ENCODE assay signal across 8 cellular contexts in genomic region chr17:63842540-63843386, GRCh38. TPM values are rescaled to one million over a fixed set of nuclear protein-coding genes. Genes with fewer than 3 reads are reported as not detected.
A peak's percentile ranks its signal among the peaks of the same experiment; 100 is the strongest.
DNase-seq lines count a peak whose midpoint lies in the region; ATAC-seq and TF ChIP-seq lines count a peak whose summit lies in the region.

TSS of gene SMARCD2 (minus strand) at chr17:63842685. CDS start at chr17:63842674, 11 bp downstream.

- no peak within 1 kb of the TSS for H3K4me3 ChIP-seq in KMS-11 (IDR thresholded peaks at IDR 0.05; ENCODE audit: insufficient read depth, low read depth, low read length)
- peak within 1 kb of the TSS; percentile 78 to 82 for H3K4me3 ChIP-seq in Panc1 (ENCODE audit: low read depth in 2 of 2, low read length in 2 of 2)
- peak within 1 kb of the TSS; percentile 88 to 93 for H3K4me3 ChIP-seq in muscle layer of duodenum (ENCODE audit: low read depth in 1 of 2, low read length in 2 of 2)

- H3K27ac ChIP-seq in KMS-11 (peak within 1 kb of the TSS; percentile 65), Panc1 (ENCODE audit: low read length) (peak within 1 kb of the TSS; percentile 86), muscle layer of duodenum (ENCODE audit: low read length) (peak within 1 kb of the TSS; percentile 84)

- peaks cover 38% of the 10 kb centered on the region for H3K4me1 ChIP-seq in KMS-11 (ENCODE audit: low read depth, poor library complexity, severe bottlenecking)
- peaks cover 31% of the 10 kb centered on the region for H3K4me1 ChIP-seq in Panc1 (ENCODE audit: control insufficient read depth, insufficient read depth, low read length)
- H3K4me1 ChIP-seq in muscle layer of duodenum (ENCODE audit: control insufficient read depth in 1 of 2, insufficient read depth in 2 of 2, low read length in 2 of 2), result peaks cover 11 to 48% of the 10 kb centered on the region in 2 donors

- in situ Hi-C loops in Panc1 (cut with HindIII; ENCODE audit: low pct_unique_long_range_greater_than_20kb, low sequenced_read_pairs), result no loop called here

- ATAC-seq in GM21737 (IDR thresholded peaks at IDR 0.05; ENCODE audit: unreplicated experiment) (peak; percentile 71), Panc1 (peak; percentile 93), esophagus mucosa (peak; percentile 92)

- DNase-seq in DMS53 (lab: John Stamatoyannopoulos, UW), result peak; percentile 100
- DNase-seq in Panc1 (ENCODE audit: low read depth, low spot score), result peak; percentile 77
- DNase-seq in activated T-cell treated with anti-CD3 and anti-CD28 coated beads, Interleukin-2, amount 50 U/mL, for 48 hours, result peak; percentile 99
- peak; percentile 98 for DNase-seq in stimulated activated CD8-positive, alpha-beta memory T cell treated with anti-CD3 and anti-CD28 coated beads, Interleukin-7, amount 100 ng/mL, for 4 hours (ENCODE audit: low read depth in 2 of 2)

- H3K9me3 ChIP-seq in Panc1 (ENCODE audit: control insufficient read depth, insufficient read depth, low read depth, low read length) (no peaks in the 10 kb centered on the region), muscle layer of duodenum (ENCODE audit: control insufficient read depth in 1 of 2, low read length in 2 of 2) (no peaks in the 10 kb centered on the region)

- BruUV-seq in Panc1 (replicated peaks; lab: Mats Ljungman, UMichigan), result TSS peak; percentile 89

- H3K79me2 ChIP-seq in KMS-11 (ENCODE audit: insufficient read depth, low read depth), result peaks cover 45% of the 10 kb centered on the region

- POLR2A ChIA-PET in Panc1 (lab: Charles Lee), result no interaction called here

- H4K20me1 ChIP-seq in KMS-11 (ENCODE audit: insufficient read depth), result no peaks in the 10 kb centered on the region

- CTCF ChIA-PET in Panc1 (lab: Charles Lee), result no interaction called here

- peak within 1 kb of the TSS; percentile 90 for H3K4me2 ChIP-seq in KMS-11

- no peaks in the 10 kb centered on the region for H3K36me3 ChIP-seq in KMS-11 (ENCODE audit: insufficient read depth)
- H3K36me3 ChIP-seq in Panc1 (ENCODE audit: control insufficient read depth, insufficient read depth, low read length), result peaks cover 6% of the 10 kb centered on the region; the same call in 1 of the 2 replicates
- H3K36me3 ChIP-seq in muscle layer of duodenum (ENCODE audit: control insufficient read depth in 1 of 2, insufficient read depth in 2 of 2, low read length in 2 of 2), result peaks cover 0 to 4% of the 10 kb centered on the region in 2 donors

- peak within 1 kb of the TSS; percentile 97 for H2AFZ ChIP-seq in KMS-11 (ENCODE audit: low read depth)

- intact Hi-C loops in Panc1 (cut with micrococcal nuclease; ENCODE audit: unreplicated experiment), result no loop called here

- H3K27me3 ChIP-seq in KMS-11 (ENCODE audit: insufficient read depth, low read depth), result no peaks in the 10 kb centered on the region
- H3K27me3 ChIP-seq in Panc1 (ENCODE audit: control insufficient read depth, insufficient read depth, low read length), result no peaks in the 10 kb centered on the region
- H3K27me3 ChIP-seq in muscle layer of duodenum (ENCODE audit: low read depth, low read length), result no peaks in the 10 kb centered on the region

- no peak for TF ChIP-seq CTCF in KMS-11 (conservative IDR thresholded peaks at IDR 0.05; ENCODE audit: low read depth, low read length)
- TF ChIP-seq CTCF in Panc1 (IDR thresholded peaks at IDR 0.05), result no peak

- peak within 1 kb of the TSS; percentile 84 for H3K9ac ChIP-seq in KMS-11

RNA-seq across cellular contexts. Expression of gene SMARCD2, which starts in this region (rescaled TPM):
- total RNA-seq in Panc1 (2021; ENCODE audit: unreplicated experiment) (59.4 TPM), esophagus mucosa (68.3 TPM)
- polyA plus RNA-seq in Panc1 (2012; ENCODE audit: insufficient read length), result 48.7 TPM
